Comparison of ENCODE assay signal across 16 cellular contexts in genomic region chr12:10191865-10192264, GRCh38. TPM values are rescaled to one million over a fixed set of nuclear protein-coding genes. Genes with fewer than 3 reads are reported as not detected.
DNase-seq lines count a peak whose midpoint lies in the region; TF ChIP-seq lines count a peak whose summit lies in the region.
"Had no signal": no experiment of that assay in that cellular context is flagged by ENCODE, and none has a peak within 500 bp of the region (broad histone marks: within the 10 kb centered on the region; RNA-seq: fewer than 3 reads in every experiment).

No MANE protein-coding gene starts in this region.

- no peak for TF ChIP-seq EP300 in Ishikawa (IDR thresholded peaks at IDR 0.05; ENCODE audit: borderline replicate concordance)

- no peak for TF ChIP-seq POLR2A in breast epithelium (IDR thresholded peaks at IDR 0.05)

- peaks cover 0 to 11% of the 10 kb centered on the region in 2 donors for H3K4me1 ChIP-seq in breast epithelium

- H3K9me3 ChIP-seq in breast epithelium: no peaks in the 10 kb centered on the region

- H3K27me3 ChIP-seq in breast epithelium: no peaks in the 10 kb centered on the region
- H3K27me3 ChIP-seq: brain microvascular endothelial cell had no signal

- TF ChIP-seq CTCF in AG09309 (IDR thresholded peaks at IDR 0.05; ENCODE audit: control insufficient read depth, insufficient read depth, low read depth, low read length, missing control alignments) (no peak), breast epithelium (IDR thresholded peaks at IDR 0.05) (no peak)

- DNase-seq in AG09309 (ENCODE audit: low read depth) (peak; percentile 68), breast epithelium (ENCODE audit: low spot score in 2 of 2) (peak in 1 of 2 donors; percentile 78), islet precursor cell (peak; percentile 82), NCI-H1930 (lab: John Stamatoyannopoulos, UW) (no peak), NCI-H82 (lab: John Stamatoyannopoulos, UW) (no peak), DMS79 (lab: John Stamatoyannopoulos, UW) (no peak)
- DNase-seq in stimulated activated CD4-positive, alpha-beta T cell treated with anti-CD3 and anti-CD28 coated beads, Interleukin-12 subunit alpha, Interleukin-12 subunit beta, amount 100 ng/mL, for 4 hours: no peak
- DNase-seq: activated CD4-positive, alpha-beta T cell treated with anti-CD3 and anti-CD28 coated beads for 48 hours; activated T-cell treated with anti-CD3 and anti-CD28 coated beads, Interleukin-2, amount 50 U/mL, for 72 hours; AML-193; brain microvascular endothelial cell; Kasumi-1; NCI-H2081; stimulated activated CD4-positive, alpha-beta T cell treated with anti-CD3 and anti-CD28 coated beads, Interleukin-2, amount 100 ng/mL, for 48 hours had no signal

- no peak for TF ChIP-seq RAD21 in Ishikawa (IDR thresholded peaks at IDR 0.05; ENCODE audit: low read depth)

- no peaks in the 10 kb centered on the region for H3K36me3 ChIP-seq in breast epithelium
- H3K36me3 ChIP-seq: brain microvascular endothelial cell had no signal

- no peak overlapping the region for H3K4me3 ChIP-seq in AG09309 (ENCODE audit: control insufficient read depth, low read depth, low read length)
- H3K4me3 ChIP-seq in breast epithelium: no peak overlapping the region

- intact Hi-C loops in breast epithelium (cut with DNase I; ENCODE audit: low total_unique reads): no loop called here

- peak overlapping the region; percentile 11 to 71 for H3K27ac ChIP-seq in breast epithelium
- H3K27ac ChIP-seq: brain microvascular endothelial cell had no signal

TF ChIP-seq in Ishikawa, 13 proteins besides CTCF, POLR2A, EP300 and RAD21:
- TF ChIP-seq NFIC (IDR thresholded peaks at IDR 0.05) (peak; percentile 57), YY1 (IDR thresholded peaks at IDR 0.05; ENCODE audit: low read depth) (no peak), REST (IDR thresholded peaks at IDR 0.05; ENCODE audit: low read depth) (no peak), TEAD4 (IDR thresholded peaks at IDR 0.05) (peak; percentile 56), CEBPB (IDR thresholded peaks at IDR 0.05) (no peak)

RNA-seq across cellular contexts. Expression of gene TMEM52B, which starts 13.0 kb away (rescaled TPM):
- total RNA-seq in breast epithelium: under 1 TPM in 2 of 3 donors, not detected in 1; 0.33 to 0.44 TPM
- total RNA-seq: activated T-cell treated with anti-CD3 and anti-CD28 coated beads, Interleukin-2, amount 50 U/mL, for 72 hours; posterior vena cava had no signal

RNA-seq across cellular contexts. Expression of gene OLR1, which starts 19.9 kb away (rescaled TPM):
- 10 to 100 TPM in 1 of 3 donors, 1 to 10 TPM in 1, not detected in 1; 3.3 to 17.1 TPM for total RNA-seq in breast epithelium
- total RNA-seq: activated T-cell treated with anti-CD3 and anti-CD28 coated beads, Interleukin-2, amount 50 U/mL, for 72 hours had no signal

RNA-seq across cellular contexts. Expression of gene GABARAPL1, which starts 20.8 kb away (rescaled TPM):
- 100 to 1,000 TPM; 146 to 182 (median 155) TPM for total RNA-seq in breast epithelium

Comparison
In these comparisons a context has a peak if more than half of its experiments do, and no peak if none do; other contexts are left out.
1. DNase-seq: peak in AG09309 (single experiment) and islet precursor cell (single experiment); none in NCI-H1930 (0 of 2), stimulated activated CD4-positive, alpha-beta T cell treated with anti-CD3 and anti-CD28 coated beads, Interleukin-12 subunit alpha, Interleukin-12 subunit beta, amount 100 ng/mL, for 4 hours (single experiment), NCI-H82 (single experiment) and DMS79 (single experiment).